8 cellular contexts compared by ENCODE assay signal in the genomic region with DNA sequence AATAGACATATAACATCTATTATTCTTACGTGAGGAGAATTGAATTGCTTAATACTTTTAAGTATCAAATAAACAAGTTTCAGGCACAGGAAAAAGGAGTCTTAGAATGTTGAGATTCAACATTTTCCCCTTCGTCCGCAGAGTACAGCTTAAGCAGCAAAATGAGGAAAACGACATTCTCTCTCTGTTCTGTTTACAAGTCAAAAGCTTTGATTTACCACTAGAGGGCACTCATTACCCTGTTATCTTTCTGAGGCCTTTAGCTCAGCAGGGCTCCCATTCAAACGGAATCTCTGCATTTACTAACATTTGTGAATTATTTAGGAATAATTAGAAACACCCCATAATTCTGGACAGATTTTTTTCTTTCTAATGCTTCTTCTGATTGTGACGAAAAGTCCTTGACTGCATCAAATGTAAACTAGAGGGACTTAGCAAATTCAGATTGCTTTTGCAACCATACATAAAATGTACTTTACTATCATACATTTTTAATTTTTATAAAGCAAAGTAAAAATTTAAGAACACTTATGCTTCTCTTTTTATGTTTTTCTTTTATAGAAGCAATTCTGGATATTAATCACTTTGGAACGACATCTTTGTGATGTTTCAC.
DNase-seq lines count a peak whose midpoint lies in the region; ATAC-seq and TF ChIP-seq lines count a peak whose summit lies in the region.

No MANE protein-coding gene starts in this region.

- H3K9ac ChIP-seq in DND-41 (ENCODE audit: low read depth, low read length) (no peak overlapping the region), adipocyte (ENCODE audit: low read length) (no peak overlapping the region), skeletal muscle satellite cell (ENCODE audit: low read depth, low read length) (peak overlapping the region; percentile 6)

- peak overlapping the region; percentile 20; the same call in 1 of the 2 replicates for H3K4me2 ChIP-seq in DND-41 (ENCODE audit: insufficient read depth, low read length)
- peak overlapping the region; percentile 71 for H3K4me2 ChIP-seq in skeletal muscle satellite cell (ENCODE audit: low read length)

- H4K20me1 ChIP-seq in DND-41 (ENCODE audit: insufficient read depth, low read length), result no peaks in the 10 kb centered on the region

- H3K27ac ChIP-seq in DND-41 (ENCODE audit: low read length), result no peak overlapping the region
- peak overlapping the region; percentile 37 for H3K27ac ChIP-seq in left ventricle myocardium inferior (replicated peaks)

- intact Hi-C loops in left ventricle myocardium inferior (cut with micrococcal nuclease), result no loop called here
- intact Hi-C loops in posterior vena cava (cut with DNase I), result no loop called here

- H2AFZ ChIP-seq in DND-41 (ENCODE audit: low read depth, low read length), result no peak overlapping the region

- H3K36me3 ChIP-seq in DND-41 (ENCODE audit: insufficient read depth, low read length), result no peaks in the 10 kb centered on the region
- no peaks in the 10 kb centered on the region for H3K36me3 ChIP-seq in adipocyte (ENCODE audit: control insufficient read depth, insufficient read depth, low read length, severe bottlenecking)
- no peaks in the 10 kb centered on the region for H3K36me3 ChIP-seq in left ventricle myocardium inferior
- H3K36me3 ChIP-seq in skeletal muscle satellite cell (ENCODE audit: insufficient read depth, low read length), result no peaks in the 10 kb centered on the region

- ATAC-seq in DND-41 (ENCODE audit: insufficient read depth, low read depth) (peak; percentile 93), GM19438 (IDR thresholded peaks at IDR 0.05; ENCODE audit: low read depth, unreplicated experiment) (peak; percentile 80), HG03439 (IDR thresholded peaks at IDR 0.05; ENCODE audit: unreplicated experiment) (peak; percentile 83)

- H3K27me3 ChIP-seq in DND-41 (ENCODE audit: insufficient read depth, low read length, poor library complexity) (peaks cover 6% of the 10 kb centered on the region), adipocyte (replicated peaks; ENCODE audit: control insufficient read depth, insufficient read depth, low read length) (peaks cover 9% of the 10 kb centered on the region), left ventricle myocardium inferior (ENCODE audit: low read depth) (peaks cover 3% of the 10 kb centered on the region), skeletal muscle satellite cell (ENCODE audit: control insufficient read depth, insufficient read depth, low read length) (peaks cover 23% of the 10 kb centered on the region)

- H3K4me3 ChIP-seq in DND-41 (ENCODE audit: low read depth in 1 of 2, low read length in 2 of 2), result no peak overlapping the region
- H3K4me3 ChIP-seq in adipocyte (ENCODE audit: low read length), result peak overlapping the region; percentile 47
- peak overlapping the region; percentile 57 for H3K4me3 ChIP-seq in left ventricle myocardium inferior
- H3K4me3 ChIP-seq in skeletal muscle satellite cell (ENCODE audit: low read length), result peak overlapping the region; percentile 60

- DNase-seq in DND-41, result no peak
- peak; percentile 43 for DNase-seq in NCI-H226
- DNase-seq in adipocyte (ENCODE audit: low read depth), result peak; percentile 92
- no peak for DNase-seq in left ventricle myocardium inferior
- no peak for DNase-seq in posterior vena cava (ENCODE audit: low spot score)

- H3K79me2 ChIP-seq in DND-41 (ENCODE audit: insufficient read depth, low read length), result no peaks in the 10 kb centered on the region

- H3K4me1 ChIP-seq in DND-41 (ENCODE audit: insufficient read depth, low read length) (no peaks in the 10 kb centered on the region; the same call in 1 of the 2 replicates), adipocyte (ENCODE audit: control insufficient read depth, insufficient read depth, low read length) (peaks cover 5% of the 10 kb centered on the region), left ventricle myocardium inferior (peaks cover 14% of the 10 kb centered on the region), skeletal muscle satellite cell (ENCODE audit: control insufficient read depth, insufficient read depth, low read length) (peaks cover 6% of the 10 kb centered on the region)

- TF ChIP-seq CTCF in DND-41 (IDR thresholded peaks at IDR 0.05; ENCODE audit: borderline replicate concordance, extremely low read depth, low read length, poor library complexity, severe bottlenecking), result peak; percentile 86
- TF ChIP-seq CTCF in left ventricle myocardium inferior (IDR thresholded peaks at IDR 0.05; ENCODE audit: borderline replicate concordance), result peak; percentile 85

- no peaks in the 10 kb centered on the region for H3K9me3 ChIP-seq in DND-41 (ENCODE audit: insufficient read depth, low read length, severe bottlenecking)
- H3K9me3 ChIP-seq in adipocyte (ENCODE audit: control insufficient read depth, low read length), result no peaks in the 10 kb centered on the region
- H3K9me3 ChIP-seq in left ventricle myocardium inferior (replicated peaks), result no peaks in the 10 kb centered on the region
- H3K9me3 ChIP-seq in skeletal muscle satellite cell (replicated peaks; ENCODE audit: low read length), result no peaks in the 10 kb centered on the region

Comparison
In these comparisons a context has a peak if more than half of its experiments do, and no peak if none do; other contexts are left out.
1. DNase-seq: peak in NCI-H226 (single experiment) and adipocyte (single experiment); none in DND-41 (single experiment), left ventricle myocardium inferior (single experiment) and posterior vena cava (single experiment).
2. H3K4me3 ChIP-seq: peak in adipocyte (single experiment), left ventricle myocardium inferior (single experiment) and skeletal muscle satellite cell (single experiment); none in DND-41 (0 of 2).
3. Peak in every context shown above with its lines, with median percentiles within 50 percentile points of each other: ATAC-seq.